In the genomic region with DNA sequence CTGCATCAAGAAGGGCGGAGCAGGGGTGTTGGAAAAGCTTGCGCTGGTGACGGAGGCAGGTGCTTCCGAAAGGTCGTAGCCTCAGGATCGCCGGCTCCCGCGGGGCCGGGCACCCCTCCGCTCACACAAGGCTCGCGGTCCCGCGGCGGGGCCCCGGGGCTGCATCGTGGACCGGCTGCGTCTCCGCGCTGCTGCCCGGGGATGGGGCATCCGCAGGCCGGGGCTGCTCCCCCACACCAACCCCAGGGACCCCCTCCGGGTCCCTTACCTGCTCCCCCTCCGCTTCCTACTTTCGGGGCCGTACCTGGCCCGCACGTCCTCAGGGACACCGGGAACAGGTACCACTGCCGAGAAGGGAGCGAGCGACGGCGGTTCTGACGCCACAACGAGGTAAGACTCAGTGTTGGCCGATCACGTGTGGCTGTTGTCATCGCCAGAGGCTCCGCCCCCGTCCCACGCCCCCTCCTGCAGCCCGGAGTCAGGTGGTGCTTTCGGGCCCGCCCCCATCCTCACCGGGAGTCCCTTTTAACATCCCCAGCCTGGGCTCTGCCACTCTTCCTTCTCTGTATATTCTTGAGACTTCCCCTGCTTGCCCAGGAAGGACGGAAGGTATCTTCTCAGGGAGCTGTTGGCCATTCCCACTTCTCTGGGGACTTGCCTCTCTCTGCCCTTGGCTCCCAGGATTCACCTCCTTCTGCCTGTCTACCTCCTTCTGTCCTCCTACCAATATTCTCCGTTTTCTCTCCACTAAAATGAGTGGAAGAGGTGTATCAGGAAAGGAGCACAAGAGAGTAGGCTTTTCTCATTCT, we compare ENCODE assay signal across 8 cellular contexts. TPM values are rescaled to one million over a fixed set of nuclear protein-coding genes. Genes with fewer than 3 reads are reported as not detected.
DNase-seq lines count a peak whose midpoint lies in the region; ATAC-seq, FAIRE-seq and TF ChIP-seq lines count a peak whose summit lies in the region.

Gene BEX2 (minus strand): TSS at position 399 of the 809 bp plus-strand sequence. CDS start 1,014 bp downstream, outside the sequence.

- H3K9me3 ChIP-seq in CD8-positive, alpha-beta T cell (ENCODE audit: low read length): no peaks in the 10 kb centered on the region
- H3K9me3 ChIP-seq in SJCRH30 (replicated peaks) (no peaks in the 10 kb centered on the region), left ventricle myocardium inferior (replicated peaks) (no peaks in the 10 kb centered on the region)

- peak within 1 kb of the TSS; percentile 85 for H3K4me3 Mint-ChIP-seq in CD8-positive, alpha-beta T cell
- H3K4me3 Mint-ChIP-seq in activated naive CD8-positive, alpha-beta T cell: peak within 1 kb of the TSS; percentile 83
- H3K4me3 Mint-ChIP-seq in progenitor cell of endocrine pancreas (ENCODE audit: low read depth) (peak within 1 kb of the TSS; percentile 80), type B pancreatic cell (peak within 1 kb of the TSS; percentile 91)

- H3K36me3 ChIP-seq in CD8-positive, alpha-beta T cell (ENCODE audit: insufficient read depth, low read length): no peaks in the 10 kb centered on the region
- H3K36me3 ChIP-seq in SJCRH30 (no peaks in the 10 kb centered on the region), left ventricle myocardium inferior (no peaks in the 10 kb centered on the region)

- peak within 1 kb of the TSS; percentile 91 for H3K27ac ChIP-seq in CD8-positive, alpha-beta T cell (ENCODE audit: low read depth, low read length)
- H3K27ac ChIP-seq in SJCRH30: peak within 1 kb of the TSS; percentile 52
- no peak within 1 kb of the TSS for H3K27ac ChIP-seq in left ventricle myocardium inferior (replicated peaks)

- POLR2A ChIA-PET in CD8-positive, alpha-beta T cell (lab: Charles Lee): no interaction called here

- intact Hi-C loops in CD8-positive, alpha-beta T cell (cut with DNase I, micrococcal nuclease): loop anchor here (1.0 to 10.0 kb wide), 3 partner anchors 95 to 377 kb away; partner anchors contain the start of genes BEX4 (in 2 of the 2) and MORF4L2 (in 2 of the 2)
- intact Hi-C loops in left ventricle myocardium inferior (cut with micrococcal nuclease): no loop called here

- no peaks in the 10 kb centered on the region for H3K27me3 Mint-ChIP-seq in CD8-positive, alpha-beta T cell (ENCODE audit: low read depth)
- H3K27me3 Mint-ChIP-seq in activated naive CD8-positive, alpha-beta T cell: no peaks in the 10 kb centered on the region
- H3K27me3 Mint-ChIP-seq in progenitor cell of endocrine pancreas (no peaks in the 10 kb centered on the region), type B pancreatic cell (no peaks in the 10 kb centered on the region)

- CTCF ChIA-PET in CD8-positive, alpha-beta T cell (lab: Charles Lee): no interaction called here

- peak; percentile 98 for ATAC-seq in CD8-positive, alpha-beta T cell
- peak; percentile 96 for ATAC-seq in GM19467 (IDR thresholded peaks at IDR 0.05; ENCODE audit: unreplicated experiment)

- no peak for FAIRE-seq in HTR-8/SVneo (lab: Jason Lieb, UNC)

- H3K4me1 ChIP-seq in CD8-positive, alpha-beta T cell (ENCODE audit: insufficient read depth, low read length): no peaks in the 10 kb centered on the region
- peaks cover 9% of the 10 kb centered on the region; the same call in 1 of the 2 replicates for H3K4me1 ChIP-seq in SJCRH30
- peaks cover 6% of the 10 kb centered on the region for H3K4me1 ChIP-seq in left ventricle myocardium inferior

- peaks cover 8% of the 10 kb centered on the region for H3K36me3 Mint-ChIP-seq in CD8-positive, alpha-beta T cell
- peaks cover 4% of the 10 kb centered on the region for H3K36me3 Mint-ChIP-seq in activated naive CD8-positive, alpha-beta T cell
- peaks cover 2% of the 10 kb centered on the region for H3K36me3 Mint-ChIP-seq in progenitor cell of endocrine pancreas (ENCODE audit: insufficient read depth)
- H3K36me3 Mint-ChIP-seq in type B pancreatic cell: no peaks in the 10 kb centered on the region

- peak within 1 kb of the TSS; percentile 84 for H3K4me3 ChIP-seq in CD8-positive, alpha-beta T cell (ENCODE audit: low read depth, low read length)
- H3K4me3 ChIP-seq in SJCRH30 (peak within 1 kb of the TSS; percentile 33), left ventricle myocardium inferior (peak within 1 kb of the TSS; percentile 63)

- peak; percentile 70 to 89 (median 81) for DNase-seq in CD8-positive, alpha-beta T cell
- peak; percentile 41 for DNase-seq in HTR-8/SVneo (ENCODE audit: insufficient read length, low spot score)
- peak in 1 of 2 experiments; percentile 17 for DNase-seq in SJCRH30
- peak; percentile 16 for DNase-seq in left ventricle myocardium inferior
- DNase-seq in progenitor cell of endocrine pancreas (ENCODE audit: low spot score, unreplicated experiment): peak; percentile 65
- peak; percentile 82 for DNase-seq in type B pancreatic cell (ENCODE audit: extremely low spot score, unreplicated experiment)

- no peaks in the 10 kb centered on the region for H3K9me3 Mint-ChIP-seq in CD8-positive, alpha-beta T cell
- H3K9me3 Mint-ChIP-seq in activated naive CD8-positive, alpha-beta T cell (ENCODE audit: low read depth): no peaks in the 10 kb centered on the region
- H3K9me3 Mint-ChIP-seq in progenitor cell of endocrine pancreas (ENCODE audit: low read depth) (peaks cover 8% of the 10 kb centered on the region), type B pancreatic cell (no peaks in the 10 kb centered on the region)

- no peak for TF ChIP-seq CTCF in CD8-positive, alpha-beta T cell (IDR thresholded peaks at IDR 0.05)
- no peak for TF ChIP-seq CTCF in left ventricle myocardium inferior (IDR thresholded peaks at IDR 0.05; ENCODE audit: borderline replicate concordance)
- no peak for TF ChIP-seq CTCF in progenitor cell of endocrine pancreas (IDR thresholded peaks at IDR 0.05; ENCODE audit: unreplicated experiment)
- no peak for TF ChIP-seq CTCF in type B pancreatic cell (conservative IDR thresholded peaks at IDR 0.05)

- H3K4me1 Mint-ChIP-seq in CD8-positive, alpha-beta T cell (ENCODE audit: low read depth): peaks cover 8% of the 10 kb centered on the region
- H3K4me1 Mint-ChIP-seq in activated naive CD8-positive, alpha-beta T cell (ENCODE audit: low read depth): peaks cover 2% of the 10 kb centered on the region
- H3K4me1 Mint-ChIP-seq in progenitor cell of endocrine pancreas (ENCODE audit: low read depth) (peaks cover 2% of the 10 kb centered on the region), type B pancreatic cell (ENCODE audit: unreplicated experiment) (no peaks in the 10 kb centered on the region)

- peak within 1 kb of the TSS; percentile 86 for H3K27ac Mint-ChIP-seq in CD8-positive, alpha-beta T cell
- H3K27ac Mint-ChIP-seq in activated naive CD8-positive, alpha-beta T cell: peak within 1 kb of the TSS; percentile 66
- H3K27ac Mint-ChIP-seq in progenitor cell of endocrine pancreas: peak within 1 kb of the TSS; percentile 79
- H3K27ac Mint-ChIP-seq in type B pancreatic cell: peak within 1 kb of the TSS; percentile 71

- no peaks in the 10 kb centered on the region for H3K27me3 ChIP-seq in CD8-positive, alpha-beta T cell (ENCODE audit: insufficient read depth, low read length)
- H3K27me3 ChIP-seq in SJCRH30 (no peaks in the 10 kb centered on the region), left ventricle myocardium inferior (ENCODE audit: low read depth) (peaks cover 18% of the 10 kb centered on the region)

RNA-seq across cellular contexts. Expression of gene BEX2, which starts in this region (rescaled TPM):
- 10 to 100 TPM; 57.6 to 59.3 TPM for total RNA-seq in CD8-positive, alpha-beta T cell
- not detected in 2 replicates for total RNA-seq in SJCRH30 (2014; rRNA removed; shearing (Covaris generic))
- total RNA-seq in left ventricle myocardium inferior: 2.6 TPM
- 36.0 and 42.0 TPM in 2 replicates for total RNA-seq in progenitor cell of endocrine pancreas
- 24.3 and 39.4 TPM in 2 replicates for total RNA-seq in type B pancreatic cell (ENCODE audit: low replicate concordance)

Comparison
In these comparisons a context has a peak if more than half of its experiments do, and no peak if none do; other contexts are left out.
1. H3K4me3 ChIP-seq: peak in every context shown above with its lines; median percentile 84 in CD8-positive, alpha-beta T cell; 63 in left ventricle myocardium inferior; 33 in SJCRH30.